Comparison of ENCODE assay signal across 9 cellular contexts in genomic region chr5:10476878-10477277, GRCh38. TPM values are rescaled to one million over a fixed set of nuclear protein-coding genes. Genes with fewer than 3 reads are reported as not detected.
"Had no signal": no experiment of that assay in that cellular context is flagged by ENCODE, and none has a peak within 500 bp of the region (broad histone marks: within the 10 kb centered on the region; RNA-seq: fewer than 3 reads in every experiment).

No MANE protein-coding gene starts in this region.

- H2AFZ ChIP-seq: GM23338 had no signal

- DNase-seq: H9, HCEC 1CT, Kasumi-1, KG1 had no signal

- H3K27ac ChIP-seq: HL-60 had no signal

- ATAC-seq: GM23338 had no signal

- H3K4me3 ChIP-seq: GM23338 had no signal

- FAIRE-seq: H1, H54 had no signal

- H3K4me2 ChIP-seq: GM23338 had no signal

RNA-seq across cellular contexts. Expression of gene ROPN1L, which starts 35.2 kb away (rescaled TPM):
- total RNA-seq: GM23338, HT1080 had no signal
